7 cellular contexts compared by ENCODE assay signal in genomic region chr18:34331343-34331742, GRCh38.
A peak's percentile ranks its signal among the peaks of the same experiment; 100 is the strongest.
DNase-seq lines count a peak whose midpoint lies in the region; ATAC-seq and TF ChIP-seq lines count a peak whose summit lies in the region.
"Not testable (repeated sequence)": the region's sequence is repeated elsewhere in the genome, so short reads cannot be mapped to it uniquely, and the experiment has no call there.

No MANE protein-coding gene starts in this region.

- not testable (repeated sequence) for BruUV-seq in PC-3 (replicated peaks; lab: Mats Ljungman, UMichigan)

- ATAC-seq in PC-3, mucosa of descending colon: not testable (repeated sequence)

- not testable (repeated sequence) for H3K4me1 ChIP-seq in ES-I3 (ENCODE audit: insufficient read depth, low read length); HUES6 (ENCODE audit: control insufficient read depth, insufficient read depth, low read length); PC-3 (ENCODE audit: insufficient read depth, low read length); mucosa of descending colon (ENCODE audit: low read depth); smooth muscle cell (ENCODE audit: low read depth)

- DNase-seq in NCI-H345 treated with DMSO at 0.1 percent for 48 hours (lab: John Stamatoyannopoulos, UW; ENCODE audit: unreplicated experiment), result peak; percentile 4
- not testable (repeated sequence) for DNase-seq in PC-3; chondrocyte (ENCODE audit: low spot score); smooth muscle cell (lab: John Stamatoyannopoulos, UW; ENCODE audit: unreplicated experiment)
- DNase-seq in mucosa of descending colon, result peak; percentile 68 to 73 (median 73)

- not testable (repeated sequence) for H2AFZ ChIP-seq in PC-3 (ENCODE audit: low read length); smooth muscle cell (ENCODE audit: low read depth)

- not testable (repeated sequence) for H3F3A ChIP-seq in PC-3 (ENCODE audit: low read length, unreplicated experiment); smooth muscle cell (ENCODE audit: low read depth)

- H3K9me2 ChIP-seq in PC-3 (replicated peaks; ENCODE audit: low read length), result not testable (repeated sequence)

- not testable (repeated sequence) for H3K27me3 Mint-ChIP-seq in chondrocyte (ENCODE audit: low read depth)

- H3K9me3 ChIP-seq in ES-I3 (ENCODE audit: control insufficient read depth, insufficient read depth, low read length); PC-3 (ENCODE audit: low read length); mucosa of descending colon; smooth muscle cell (replicated peaks; ENCODE audit: low read depth): not testable (repeated sequence)
- peaks cover 10% of the 10 kb centered on the region; the same call in 1 of the 2 replicates for H3K9me3 ChIP-seq in HUES6 (ENCODE audit: control insufficient read depth, insufficient read depth, low read depth, low read length)

- WGBS in smooth muscle cell (ENCODE audit: low lambda C conversion rate), result 69% methylated on average over 15 of the region's 15 CpGs

- not testable (repeated sequence) for H3K27me3 ChIP-seq in HUES6 (ENCODE audit: control insufficient read depth, insufficient read depth, low read length); PC-3 (ENCODE audit: low read length); smooth muscle cell (ENCODE audit: low read depth)

- H3K9me3 Mint-ChIP-seq in chondrocyte (ENCODE audit: low read depth), result not testable (repeated sequence)

- not testable (repeated sequence) for H3K4me1 Mint-ChIP-seq in chondrocyte (ENCODE audit: low read depth)

- H3K4me3 ChIP-seq in HUES6 (ENCODE audit: low read depth, low read length) (peak overlapping the region; percentile 52), PC-3 (ENCODE audit: low read length) (peak overlapping the region; percentile 65; the same call in 1 of the 2 replicates), smooth muscle cell (peak overlapping the region; percentile 3)
- H3K4me3 ChIP-seq in mucosa of descending colon, result not testable (repeated sequence)

- POLR2A ChIA-PET in PC-3 (lab: Charles Lee; ENCODE audit: unreplicated experiment), result not testable (repeated sequence)

- H3K79me2 ChIP-seq in PC-3 (ENCODE audit: low read length); smooth muscle cell (ENCODE audit: low read depth): not testable (repeated sequence)

- CTCF ChIA-PET in PC-3 (lab: Charles Lee), result not testable (repeated sequence)

- not testable (repeated sequence) for H3K36me3 ChIP-seq in ES-I3 (ENCODE audit: insufficient read depth, low read length); HUES6 (ENCODE audit: control insufficient read depth, insufficient read depth, low read length); PC-3 (ENCODE audit: low read depth, low read length); mucosa of descending colon (ENCODE audit: low read depth); smooth muscle cell (ENCODE audit: low read depth)

- not testable (repeated sequence) for H3K36me3 Mint-ChIP-seq in chondrocyte (ENCODE audit: low read depth)

- H4K20me1 ChIP-seq in PC-3 (ENCODE audit: low read length); smooth muscle cell (ENCODE audit: low read depth): not testable (repeated sequence)

- H3K9ac ChIP-seq in ES-I3 (ENCODE audit: low read depth, low read length) (peak overlapping the region; percentile 51; the same call in 1 of the 2 replicates), HUES6 (ENCODE audit: low read length) (peak overlapping the region; percentile 53)
- H3K9ac ChIP-seq in PC-3 (ENCODE audit: low read length); smooth muscle cell (ENCODE audit: low read depth): not testable (repeated sequence)

- not testable (repeated sequence) for H3K27ac Mint-ChIP-seq in chondrocyte (ENCODE audit: unreplicated experiment)

- H3K27ac ChIP-seq in HUES6 (ENCODE audit: low read depth, low read length); PC-3 (ENCODE audit: low read length); smooth muscle cell (ENCODE audit: low read depth): not testable (repeated sequence)

- not testable (repeated sequence) for TF ChIP-seq CTCF in PC-3 (conservative IDR thresholded peaks at IDR 0.05; ENCODE audit: low read depth, low read length); chondrocyte (IDR thresholded peaks at IDR 0.05); mucosa of descending colon (IDR thresholded peaks at IDR 0.05); smooth muscle cell (IDR thresholded peaks at IDR 0.05; ENCODE audit: borderline replicate concordance, insufficient read depth, poor library complexity, severe bottlenecking)

- intact Hi-C loops in PC-3 (cut with micrococcal nuclease), result loop anchor here (2.0 kb wide), 1 partner anchor 13 kb away; no protein-coding TSS in a partner anchor
- intact Hi-C loops in mucosa of descending colon (cut with DNase I, micrococcal nuclease), result not testable (repeated sequence)

- H3K4me3 Mint-ChIP-seq in chondrocyte (ENCODE audit: unreplicated experiment), result peak overlapping the region; percentile 49

- not testable (repeated sequence) for H3K4me2 ChIP-seq in PC-3 (ENCODE audit: low read length)
- peak overlapping the region; percentile 26 for H3K4me2 ChIP-seq in smooth muscle cell
